In genomic region chr6:30322527-30323501, GRCh38 we compare ENCODE assay signal across 11 cellular contexts. TPM values are rescaled to one million over a fixed set of nuclear protein-coding genes. Genes with fewer than 3 reads are reported as not detected.
A peak's percentile ranks its signal among the peaks of the same experiment; 100 is the strongest.
DNase-seq lines count a peak whose midpoint lies in the region; ATAC-seq and TF ChIP-seq lines count a peak whose summit lies in the region.
"Had no signal": no experiment of that assay in that cellular context is flagged by ENCODE, and none has a peak within 500 bp of the region (broad histone marks: within the 10 kb centered on the region; RNA-seq: fewer than 3 reads in every experiment).

No MANE protein-coding gene starts in this region.

- H3K9ac ChIP-seq in mammary epithelial cell (ENCODE audit: insufficient read depth, low read length), result no peak overlapping the region

- peaks cover 26% of the 10 kb centered on the region for H3K36me3 Mint-ChIP-seq in MCF 10A (ENCODE audit: insufficient read depth, unreplicated experiment)
- peaks cover 74% of the 10 kb centered on the region for H3K36me3 Mint-ChIP-seq in stimulated activated effector memory CD8-positive, alpha-beta T cell treated with anti-CD3 and anti-CD28 coated beads, Interleukin-12 subunit alpha, Interleukin-12 subunit beta, amount 100 ng/mL, for 72 hours

- H3K4me2 ChIP-seq in mammary epithelial cell (ENCODE audit: insufficient read depth, low read depth, low read length), result no peak overlapping the region

- no peaks in the 10 kb centered on the region for H3K27me3 Mint-ChIP-seq in MCF 10A (ENCODE audit: insufficient read depth, unreplicated experiment)

- H3K4me3 ChIP-seq in mammary epithelial cell (replicated peaks in 1 of 3; ENCODE audit: insufficient read depth in 1 of 3, low read depth in 2 of 3, low read length in 3 of 3), result no peak overlapping the region
- H3K4me3 ChIP-seq in fibroblast of the aortic adventitia (ENCODE audit: low read depth, low read length), result no peak overlapping the region

- peaks cover 90% of the 10 kb centered on the region for H3K79me2 ChIP-seq in mammary epithelial cell (ENCODE audit: insufficient read depth, low read length)

- BruUV-seq in MCF 10A (replicated peaks; lab: Mats Ljungman, UMichigan) (no TSS peak), mammary epithelial cell (replicated peaks; lab: Mats Ljungman, UMichigan) (no TSS peak)

- peak overlapping the region; percentile 26 for H3K4me3 Mint-ChIP-seq in MCF 10A (ENCODE audit: unreplicated experiment)
- H3K4me3 Mint-ChIP-seq in stimulated activated effector memory CD8-positive, alpha-beta T cell treated with anti-CD3 and anti-CD28 coated beads, Interleukin-12 subunit alpha, Interleukin-12 subunit beta, amount 100 ng/mL, for 72 hours, result peak overlapping the region; percentile 90

- no peaks in the 10 kb centered on the region for H4K20me1 ChIP-seq in mammary epithelial cell (ENCODE audit: insufficient read depth, low read length)

- peak; percentile 64 for DNase-seq in MCF 10A (ENCODE audit: unreplicated experiment)
- no peak for DNase-seq in mammary epithelial cell
- DNase-seq in activated CD4-positive, alpha-beta T cell treated with anti-CD3 and anti-CD28 coated beads, Interleukin-2, amount 50 U/mL, for 48 hours, result peak; percentile 26 to 46
- DNase-seq in fibroblast of the aortic adventitia (ENCODE audit: low read depth), result peak; percentile 41
- DNase-seq in stimulated activated effector memory CD8-positive, alpha-beta T cell treated with anti-CD3 and anti-CD28 coated beads, Interleukin-12 subunit alpha, Interleukin-12 subunit beta, amount 100 ng/mL, for 72 hours (ENCODE audit: low spot score in 2 of 2), result peak in 1 of 2 donors; percentile 56
- DNase-seq in COLO829 (ENCODE audit: low spot score), result no peak
- DNase-seq: anterior cingulate cortex, COR-L47 had no signal

- peaks cover 18% of the 10 kb centered on the region for H3K4me1 ChIP-seq in mammary epithelial cell (ENCODE audit: insufficient read depth, low read length)

- H3K4me1 Mint-ChIP-seq in MCF 10A (ENCODE audit: insufficient read depth, unreplicated experiment), result peaks cover 50% of the 10 kb centered on the region
- H3K4me1 Mint-ChIP-seq in stimulated activated effector memory CD8-positive, alpha-beta T cell treated with anti-CD3 and anti-CD28 coated beads, Interleukin-12 subunit alpha, Interleukin-12 subunit beta, amount 100 ng/mL, for 72 hours, result peaks cover 63% of the 10 kb centered on the region

- no peak overlapping the region for H2AFZ ChIP-seq in mammary epithelial cell (ENCODE audit: low read depth, low read length)

- no peaks in the 10 kb centered on the region for H3K9me3 ChIP-seq in mammary epithelial cell (replicated peaks; ENCODE audit: insufficient read depth, low read length)

- POLR2A ChIA-PET in MCF 10A (lab: Yijun Ruan, JAX), result interaction anchor here (1.3 kb wide), 1 partner anchor 92 kb away, joined by 3 read pairs; no protein-coding TSS in a partner anchor

- no peak for ATAC-seq in stimulated activated effector memory CD8-positive, alpha-beta T cell treated with anti-CD3 and anti-CD28 coated beads, Interleukin-12 subunit alpha, Interleukin-12 subunit beta, amount 100 ng/mL, for 72 hours
- ATAC-seq in GM18519 (IDR thresholded peaks at IDR 0.05; ENCODE audit: low FRiP score, unreplicated experiment) (no peak), HG03039 (IDR thresholded peaks at IDR 0.05; ENCODE audit: unreplicated experiment) (no peak)
- ATAC-seq: Panc1 had no signal

- 89% methylated on average over 7 of the region's 20 CpGs for WGBS in mammary epithelial cell (ENCODE audit: low coverage, missing lambda C conversion rate)

- no peak overlapping the region for H3K27ac ChIP-seq in mammary epithelial cell (ENCODE audit: insufficient read depth, low read depth, low read length)

- no peaks in the 10 kb centered on the region for H3K27me3 ChIP-seq in mammary epithelial cell (ENCODE audit: insufficient read depth, low read length)

- H3K27ac Mint-ChIP-seq in MCF 10A (ENCODE audit: low read depth, unreplicated experiment), result no peak overlapping the region
- H3K27ac Mint-ChIP-seq in stimulated activated effector memory CD8-positive, alpha-beta T cell treated with anti-CD3 and anti-CD28 coated beads, Interleukin-12 subunit alpha, Interleukin-12 subunit beta, amount 100 ng/mL, for 72 hours, result peak overlapping the region; percentile 85

- in situ Hi-C loops in mammary epithelial cell (cut with MboI; ENCODE audit: low sequenced_read_pairs in 2 of 2), result no loop called here

- dilution Hi-C loops in mammary epithelial cell (cut with HindIII; ENCODE audit: low sequenced_read_pairs), result no loop called here

- no peaks in the 10 kb centered on the region for H3K9me3 Mint-ChIP-seq in MCF 10A (ENCODE audit: unreplicated experiment)
- no peaks in the 10 kb centered on the region for H3K9me3 Mint-ChIP-seq in stimulated activated effector memory CD8-positive, alpha-beta T cell treated with anti-CD3 and anti-CD28 coated beads, Interleukin-12 subunit alpha, Interleukin-12 subunit beta, amount 100 ng/mL, for 72 hours

- TF ChIP-seq CTCF in MCF 10A (IDR thresholded peaks at IDR 0.05; ENCODE audit: unreplicated experiment) (no peak), mammary epithelial cell (conservative IDR thresholded peaks at IDR 0.05 in 1 of 2, IDR thresholded peaks at IDR 0.05 in 1 of 2; ENCODE audit: extremely low read depth in 1 of 2, insufficient read depth in 1 of 2, low read depth in 1 of 2, low read length in 2 of 2) (no peak), fibroblast of the aortic adventitia (IDR thresholded peaks at IDR 0.05; ENCODE audit: insufficient read depth, low read length) (no peak)

- CTCF ChIA-PET in MCF 10A (lab: Yijun Ruan, JAX) (interaction anchor here (0.6 to 1.1 kb wide), 2 partner anchors 11 to 104 kb away, joined by 3 to 4 read pairs; no protein-coding TSS in a partner anchor), mammary epithelial cell (lab: Charles Lee; ENCODE audit: low non-redundant PET) (no interaction called here)

- no peaks in the 10 kb centered on the region for H3K36me3 ChIP-seq in mammary epithelial cell (ENCODE audit: insufficient read depth, low read length)

- intact Hi-C loops in MCF 10A (cut with micrococcal nuclease), result no loop called here
- intact Hi-C loops in mammary epithelial cell (cut with micrococcal nuclease), result loop anchor here (10.0 kb wide), 1 partner anchor 258 kb away; the partner anchor contains the start of genes POLR1H and PPP1R11

RNA-seq across cellular contexts. Expression of gene TRIM39, which starts 3.9 kb away (rescaled TPM):
- total RNA-seq in MCF 10A (2022) (14.7 and 18.6 TPM in 2 replicates), mammary epithelial cell (10 to 100 TPM; 13.3 to 14.0 TPM), fibroblast of the aortic adventitia (ENCODE audit: low replicate concordance) (8.5 and 9.7 TPM in 2 replicates)
- 7.4 TPM for polyA plus RNA-seq in mammary epithelial cell
- polyA minus RNA-seq in mammary epithelial cell, result 48.3 TPM

RNA-seq across cellular contexts. Expression of gene RPP21, which starts 22.1 kb away (rescaled TPM):
- 63.0 and 74.1 TPM in 2 replicates for total RNA-seq in MCF 10A (2022)
- 10 to 100 TPM; 19.0 to 41.3 TPM for total RNA-seq in mammary epithelial cell
- 45.2 TPM for polyA plus RNA-seq in mammary epithelial cell
- 9.0 TPM for polyA minus RNA-seq in mammary epithelial cell
- 23.6 and 25.1 TPM in 2 replicates for total RNA-seq in fibroblast of the aortic adventitia (ENCODE audit: low replicate concordance)

Comparison
In these comparisons a context has a peak if more than half of its experiments do, and no peak if none do; other contexts are left out.
1. DNase-seq: peak in MCF 10A (single experiment), activated CD4-positive, alpha-beta T cell treated with anti-CD3 and anti-CD28 coated beads, Interleukin-2, amount 50 U/mL, for 48 hours (2 of 2) and fibroblast of the aortic adventitia (single experiment); none in mammary epithelial cell (single experiment) and COLO829 (single experiment).